In the genomic region with DNA sequence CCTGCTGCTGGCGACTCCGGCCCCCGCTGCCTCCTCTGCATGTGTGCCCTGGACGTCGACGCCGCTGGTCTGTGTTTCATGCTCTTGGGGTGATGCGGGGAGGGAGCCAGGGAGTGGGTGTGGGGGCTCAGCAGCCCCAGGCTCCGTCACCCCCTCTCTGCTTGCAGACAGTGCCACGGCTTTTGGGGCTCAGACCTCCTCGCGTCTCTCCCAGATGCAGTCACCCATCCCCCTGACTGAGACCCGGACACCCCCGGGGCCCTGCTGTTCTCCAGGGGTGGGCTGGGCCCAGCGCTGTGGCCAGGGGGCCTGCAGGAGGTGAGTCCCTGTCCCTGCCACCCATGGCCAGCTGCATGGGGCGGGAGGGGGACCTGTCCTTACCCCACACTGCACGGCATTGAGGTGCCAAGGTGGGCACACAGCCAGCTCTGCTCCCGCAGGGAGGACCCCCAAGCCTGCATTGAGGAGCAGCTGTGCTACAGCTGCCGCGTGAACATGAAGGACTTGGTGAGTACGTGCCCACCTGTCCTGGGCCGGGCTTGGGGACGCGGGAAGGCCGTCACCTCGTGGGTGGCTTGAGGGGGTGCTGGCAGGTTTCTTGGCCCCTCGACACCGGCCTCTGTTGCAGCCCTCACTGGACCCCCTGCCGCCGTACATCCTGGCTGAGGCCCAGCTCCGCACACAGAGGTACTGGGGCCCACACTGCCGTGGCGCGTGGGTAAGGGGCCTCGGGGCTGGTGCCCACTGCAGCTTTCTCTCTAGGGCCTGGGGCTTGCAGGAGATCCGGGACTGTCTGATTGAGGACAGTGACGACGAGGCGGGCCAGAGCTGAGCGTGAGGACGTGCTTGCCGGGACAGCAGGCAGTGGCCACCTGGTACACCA, we compare ENCODE assay signal across 21 cellular contexts. TPM values are rescaled to one million over a fixed set of nuclear protein-coding genes. Genes with fewer than 3 reads are reported as not detected.
"Had no signal": no experiment of that assay in that cellular context is flagged by ENCODE, and none has a peak within 500 bp of the region (broad histone marks: within the 10 kb centered on the region; RNA-seq: fewer than 3 reads in every experiment).

No MANE protein-coding gene starts in this region.

- H3K9me3 ChIP-seq: mucosa of descending colon, ovary, tibial nerve had no signal

- H3K4me2 ChIP-seq: hepatocyte had no signal

- DNase-seq: effector CD4-positive, alpha-beta T cell; endodermal cell; foreskin melanocyte; head of caudate nucleus; kidney; left colon; left ventricle myocardium superior; mucosa of descending colon; natural killer cell; right cardiac atrium; small intestine; stimulated activated CD4-positive, alpha-beta T cell treated with anti-CD3 and anti-CD28 coated beads, Interleukin-12 subunit alpha, Interleukin-12 subunit beta, amount 100 ng/mL, for 4 hours; stimulated activated naive CD4-positive, alpha-beta T cell treated with Interleukin-2 at 50 U/mL for 16 hours had no signal

- H3K36me3 ChIP-seq: ovary had no signal

- H3K27ac ChIP-seq: coronary artery, hepatocyte, ovary, tibial nerve had no signal

- H3K79me2 ChIP-seq: hepatocyte had no signal

- H3K4me3 Mint-ChIP-seq: endodermal cell, natural killer cell, neural crest cell had no signal

- H3K9me3 Mint-ChIP-seq: endodermal cell, natural killer cell, neural crest cell had no signal

- H3K4me1 Mint-ChIP-seq: endodermal cell, neural crest cell had no signal

- H3K27me3 ChIP-seq: hepatocyte, ovary, tibial nerve had no signal

- H3K36me3 Mint-ChIP-seq: natural killer cell had no signal

- H3K27ac Mint-ChIP-seq: endodermal cell, natural killer cell, progenitor cell of endocrine pancreas had no signal

- H3K4me3 ChIP-seq: coronary artery, hepatocyte, mucosa of descending colon, ovary, tibial nerve had no signal

- ATAC-seq: left ventricle myocardium superior, natural killer cell had no signal

- H2AFZ ChIP-seq: hepatocyte had no signal

- H3K27me3 Mint-ChIP-seq: progenitor cell of endocrine pancreas had no signal

RNA-seq across cellular contexts. Expression of a gene that starts 28.4 kb away (rescaled TPM):
- total RNA-seq: cerebellum, mammary epithelial cell, neural crest cell had no signal
